ENCODE assay signal across 26 cellular contexts in genomic region chr11:111530091-111530490, GRCh38. TPM values are rescaled to one million over a fixed set of nuclear protein-coding genes. Genes with fewer than 3 reads are reported as not detected.
DNase-seq lines count a peak whose midpoint lies in the region; ATAC-seq, FAIRE-seq and TF ChIP-seq lines count a peak whose summit lies in the region.
"Had no signal": no experiment of that assay in that cellular context is flagged by ENCODE, and none has a peak within 500 bp of the region (broad histone marks: within the 10 kb centered on the region; RNA-seq: fewer than 3 reads in every experiment).

No MANE protein-coding gene starts in this region.

- no peaks in the 10 kb centered on the region for H3K27me3 ChIP-seq in smooth muscle cell (ENCODE audit: low read depth)
- H3K27me3 ChIP-seq: BLaER1 treated with 17β-estradiol and CSF1 and Interleukin-3, amounts not matched to agents 10 nM and 100 nM; esophagus muscularis mucosa; SJCRH30; uterus had no signal

- H3F3A ChIP-seq in smooth muscle cell (ENCODE audit: low read depth) = peaks cover 22% of the 10 kb centered on the region

- H3K27me3 Mint-ChIP-seq in activated CD8-positive, alpha-beta T cell treated with anti-CD3 and anti-CD28 coated beads for 36 hours = peaks cover 4% of the 10 kb centered on the region
- H3K27me3 Mint-ChIP-seq in activated CD8-positive, alpha-beta T cell treated with anti-CD3 and anti-CD28 coated beads, Interleukin-2, amount 10 ng/mL, durations not matched to agents 7 days and 5 days (ENCODE audit: low read depth) = peaks cover 3% of the 10 kb centered on the region

- no peak for ATAC-seq in activated CD8-positive, alpha-beta T cell treated with anti-CD3 and anti-CD28 coated beads for 36 hours
- ATAC-seq in activated CD8-positive, alpha-beta T cell treated with anti-CD3 and anti-CD28 coated beads, Interleukin-2, amount 10 ng/mL, durations not matched to agents 7 days and 5 days = no peak

- no peaks in the 10 kb centered on the region for H3K9me3 ChIP-seq in smooth muscle cell (replicated peaks; ENCODE audit: low read depth)
- H3K9me3 ChIP-seq: BLaER1 treated with 17β-estradiol and CSF1 and Interleukin-3, amounts not matched to agents 10 nM and 100 nM; esophagus muscularis mucosa; left ventricle myocardium inferior; neutrophil; SJCRH30; uterus had no signal

- H3K4me1 ChIP-seq in smooth muscle cell (ENCODE audit: low read depth) = peaks cover 27% of the 10 kb centered on the region
- H3K4me1 ChIP-seq: esophagus muscularis mucosa, left ventricle myocardium inferior, SJCRH30, uterus had no signal

- no peak overlapping the region for H3K4me3 Mint-ChIP-seq in activated CD8-positive, alpha-beta T cell treated with anti-CD3 and anti-CD28 coated beads for 36 hours
- no peak overlapping the region for H3K4me3 Mint-ChIP-seq in activated CD8-positive, alpha-beta T cell treated with anti-CD3 and anti-CD28 coated beads, Interleukin-2, amount 10 ng/mL, durations not matched to agents 7 days and 5 days

- H3K4me2 ChIP-seq in smooth muscle cell = peak overlapping the region; percentile 79
- H3K4me2 ChIP-seq: BLaER1 treated with 17β-estradiol and CSF1 and Interleukin-3, amounts not matched to agents 10 nM and 100 nM had no signal

- intact Hi-C loops in activated CD8-positive, alpha-beta T cell treated with anti-CD3 and anti-CD28 coated beads for 36 hours (cut with micrococcal nuclease) = loop anchor here (5.0 kb wide), 1 partner anchor 153 kb away; the partner anchor contains the start of gene POU2AF1

- peak overlapping the region; percentile 95 for H3K27ac ChIP-seq in smooth muscle cell (ENCODE audit: low read depth)
- H3K27ac ChIP-seq: BLaER1 treated with 17β-estradiol and CSF1 and Interleukin-3, amounts not matched to agents 10 nM and 100 nM; esophagus muscularis mucosa; left ventricle myocardium inferior; neutrophil; SJCRH30; uterus had no signal

- no peaks in the 10 kb centered on the region for H3K9me3 Mint-ChIP-seq in activated CD8-positive, alpha-beta T cell treated with anti-CD3 and anti-CD28 coated beads for 36 hours
- no peaks in the 10 kb centered on the region for H3K9me3 Mint-ChIP-seq in activated CD8-positive, alpha-beta T cell treated with anti-CD3 and anti-CD28 coated beads, Interleukin-2, amount 10 ng/mL, durations not matched to agents 7 days and 5 days (ENCODE audit: insufficient read depth)

- H3K79me2 ChIP-seq in smooth muscle cell (ENCODE audit: low read depth) = no peaks in the 10 kb centered on the region

- no peak overlapping the region for H3K4me3 ChIP-seq in smooth muscle cell
- H3K4me3 ChIP-seq: BLaER1 treated with 17β-estradiol and CSF1 and Interleukin-3, amounts not matched to agents 10 nM and 100 nM; esophagus muscularis mucosa; left ventricle myocardium inferior; SJCRH30; uterus had no signal

- H3K36me3 ChIP-seq in smooth muscle cell (ENCODE audit: low read depth) = no peaks in the 10 kb centered on the region
- H3K36me3 ChIP-seq: BLaER1 treated with 17β-estradiol and CSF1 and Interleukin-3, amounts not matched to agents 10 nM and 100 nM; esophagus muscularis mucosa; left ventricle myocardium inferior; neutrophil; SJCRH30; uterus had no signal

- TF ChIP-seq POLR2A in H54 (IDR thresholded peaks at IDR 0.05; ENCODE audit: low read depth, low read length) = no peak

- no peaks in the 10 kb centered on the region for H3K36me3 Mint-ChIP-seq in activated CD8-positive, alpha-beta T cell treated with anti-CD3 and anti-CD28 coated beads for 36 hours (ENCODE audit: low read depth)
- H3K36me3 Mint-ChIP-seq in activated CD8-positive, alpha-beta T cell treated with anti-CD3 and anti-CD28 coated beads, Interleukin-2, amount 10 ng/mL, durations not matched to agents 7 days and 5 days (ENCODE audit: low read depth) = no peaks in the 10 kb centered on the region

- CTCF ChIA-PET in activated CD8-positive, alpha-beta T cell treated with anti-CD3 and anti-CD28 coated beads for 36 hours (lab: Charles Lee) = interaction anchor here (1.5 to 2.7 kb wide), 2 partner anchors 17 to 75 kb away, joined by 3 to 12 read pairs; no protein-coding TSS in a partner anchor
- CTCF ChIA-PET in activated CD8-positive, alpha-beta T cell treated with anti-CD3 and anti-CD28 coated beads, Interleukin-2, amount 10 ng/mL, durations not matched to agents 7 days and 5 days (lab: Charles Lee) = interaction anchor here (2.9 kb wide), 1 partner anchor 10 kb away, joined by 12 read pairs; the partner anchor contains the start of gene LAYN

- no peak overlapping the region for H3K9ac ChIP-seq in smooth muscle cell (ENCODE audit: low read depth)
- H3K9ac ChIP-seq: BLaER1 treated with 17β-estradiol and CSF1 and Interleukin-3, amounts not matched to agents 10 nM and 100 nM had no signal

- no peak for DNase-seq in activated CD8-positive, alpha-beta T cell treated with anti-CD3 and anti-CD28 coated beads for 36 hours
- DNase-seq in activated CD8-positive, alpha-beta T cell treated with anti-CD3 and anti-CD28 coated beads, Interleukin-2, amount 10 ng/mL, durations not matched to agents 7 days and 5 days = no peak
- peak; percentile 3 for DNase-seq in NOMO-1 treated with dmso at 0.1 percent for 144 hours (lab: John Stamatoyannopoulos, UW; ENCODE audit: unreplicated experiment)
- DNase-seq in cerebellar cortex (ENCODE audit: low spot score) = peak; percentile 57
- DNase-seq in smooth muscle cell (lab: John Stamatoyannopoulos, UW; ENCODE audit: unreplicated experiment) = no peak
- no peak for DNase-seq in islet precursor cell
- no peak for DNase-seq in dermis blood vessel endothelial cell
- no peak for DNase-seq in H54 (ENCODE audit: insufficient read length, low spot score)
- DNase-seq: activated CD4-positive, alpha-beta T cell treated with anti-CD3 and anti-CD28 coated beads for 4 hours; activated effector memory CD4-positive, alpha-beta T cell treated with Interleukin-2 at 50 U/mL for 16 hours; central memory CD4-positive, alpha-beta T cell; DMS53; effector CD4-positive, alpha-beta T cell; head of caudate nucleus; KBM-7; left ventricle myocardium inferior; NCI-H1105 treated with DMSO at 0.1 percent for 48 hours; NCI-H510A treated with DMSO at 0.1 percent for 48 hours; SJCRH30; T1000; uterus had no signal

- FAIRE-seq in H54 (lab: Jason Lieb, UNC) = no peak

- H3K4me1 Mint-ChIP-seq in activated CD8-positive, alpha-beta T cell treated with anti-CD3 and anti-CD28 coated beads for 36 hours (ENCODE audit: low read depth) = peaks cover 67% of the 10 kb centered on the region
- peaks cover 53% of the 10 kb centered on the region for H3K4me1 Mint-ChIP-seq in activated CD8-positive, alpha-beta T cell treated with anti-CD3 and anti-CD28 coated beads, Interleukin-2, amount 10 ng/mL, durations not matched to agents 7 days and 5 days (ENCODE audit: low read depth)

- no peaks in the 10 kb centered on the region for H4K20me1 ChIP-seq in smooth muscle cell (ENCODE audit: low read depth)
- H4K20me1 ChIP-seq: BLaER1 treated with 17β-estradiol and CSF1 and Interleukin-3, amounts not matched to agents 10 nM and 100 nM had no signal

- POLR2A ChIA-PET in activated CD8-positive, alpha-beta T cell treated with anti-CD3 and anti-CD28 coated beads for 36 hours (lab: Charles Lee) = interaction anchor here (1.0 to 1.2 kb wide), 2 partner anchors 9 to 11 kb away, joined by 3 to 7 read pairs; no protein-coding TSS in a partner anchor
- POLR2A ChIA-PET in activated CD8-positive, alpha-beta T cell treated with anti-CD3 and anti-CD28 coated beads, Interleukin-2, amount 10 ng/mL, durations not matched to agents 7 days and 5 days (lab: Charles Lee) = interaction anchor here (3.7 kb wide), 1 partner anchor 11 kb away, joined by 46 read pairs; the partner anchor contains the start of gene LAYN

- H2AFZ ChIP-seq in smooth muscle cell (ENCODE audit: low read depth) = no peak overlapping the region

- 15% methylated on average over 3 of the region's 3 CpGs for WGBS in smooth muscle cell (ENCODE audit: low lambda C conversion rate)

- peak overlapping the region; percentile 14 for H3K27ac Mint-ChIP-seq in activated CD8-positive, alpha-beta T cell treated with anti-CD3 and anti-CD28 coated beads for 36 hours
- H3K27ac Mint-ChIP-seq in activated CD8-positive, alpha-beta T cell treated with anti-CD3 and anti-CD28 coated beads, Interleukin-2, amount 10 ng/mL, durations not matched to agents 7 days and 5 days = no peak overlapping the region

- no peak for TF ChIP-seq CTCF in activated CD8-positive, alpha-beta T cell treated with anti-CD3 and anti-CD28 coated beads for 36 hours (IDR thresholded peaks at IDR 0.05)
- no peak for TF ChIP-seq CTCF in smooth muscle cell (IDR thresholded peaks at IDR 0.05; ENCODE audit: borderline replicate concordance, insufficient read depth, poor library complexity, severe bottlenecking)

RNA-seq across cellular contexts. Expression of gene LAYN, which starts 10.4 kb away (rescaled TPM):
- 10 to 100 TPM; 92.2 to 93.7 TPM for total RNA-seq in activated CD8-positive, alpha-beta T cell treated with anti-CD3 and anti-CD28 coated beads for 36 hours
- total RNA-seq in activated CD8-positive, alpha-beta T cell treated with anti-CD3 and anti-CD28 coated beads, Interleukin-2, amount 10 ng/mL, durations not matched to agents 7 days and 5 days = 10 to 100 TPM; 11.1 to 12.8 TPM
- total RNA-seq in smooth muscle cell = 61.0 and 67.4 TPM in 2 replicates
- 52.6 and 64.5 TPM in 2 replicates for polyA plus RNA-seq in smooth muscle cell
- total RNA-seq in dermis blood vessel endothelial cell = 71.8 and 91.7 TPM in 2 replicates

RNA-seq across cellular contexts. Expression of gene HOATZ, which starts 15.5 kb away (rescaled TPM):
- total RNA-seq in activated CD8-positive, alpha-beta T cell treated with anti-CD3 and anti-CD28 coated beads for 36 hours = not detected
- under 1 TPM in 1 of 2 experiments, not detected in 1; 0.37 TPM for total RNA-seq in activated CD8-positive, alpha-beta T cell treated with anti-CD3 and anti-CD28 coated beads, Interleukin-2, amount 10 ng/mL, durations not matched to agents 7 days and 5 days
- total RNA-seq in smooth muscle cell (0.85 TPM in 1 of 2 replicates, not detected in the other), dermis blood vessel endothelial cell (not detected in 2 replicates)
- 1.2 and 1.5 TPM in 2 replicates for polyA plus RNA-seq in smooth muscle cell
- total RNA-seq: esophagus muscularis mucosa, left ventricle myocardium inferior, SJCRH30, subcutaneous adipose tissue had no signal
- polyA plus RNA-seq: adipose tissue had no signal

RNA-seq across cellular contexts. Expression of gene BTG4, which starts 17.9 kb away (rescaled TPM):
- under 1 TPM; 0.36 to 0.98 TPM for total RNA-seq in activated CD8-positive, alpha-beta T cell treated with anti-CD3 and anti-CD28 coated beads for 36 hours
- not detected for total RNA-seq in activated CD8-positive, alpha-beta T cell treated with anti-CD3 and anti-CD28 coated beads, Interleukin-2, amount 10 ng/mL, durations not matched to agents 7 days and 5 days
- total RNA-seq in smooth muscle cell (not detected in 2 replicates), dermis blood vessel endothelial cell (not detected in 2 replicates)
- polyA plus RNA-seq in smooth muscle cell = 0.21 and 0.47 TPM in 2 replicates
- total RNA-seq: esophagus muscularis mucosa, left ventricle myocardium inferior, SJCRH30, subcutaneous adipose tissue, uterus had no signal
- polyA plus RNA-seq: adipose tissue had no signal

Comparison
In these comparisons a context has a peak if more than half of its experiments do, and no peak if none do; other contexts are left out.
1. DNase-seq: peak in NOMO-1 treated with dmso at 0.1 percent for 144 hours (single experiment) and cerebellar cortex (single experiment); none in activated CD8-positive, alpha-beta T cell treated with anti-CD3 and anti-CD28 coated beads for 36 hours (single experiment), activated CD8-positive, alpha-beta T cell treated with anti-CD3 and anti-CD28 coated beads, Interleukin-2, amount 10 ng/mL, durations not matched to agents 7 days and 5 days (single experiment), smooth muscle cell (single experiment), islet precursor cell (single experiment), dermis blood vessel endothelial cell (single experiment) and H54 (single experiment).